In genomic region chr14:72948481-72949138, GRCh38 we compare ENCODE assay signal across 8 cellular contexts. TPM values are rescaled to one million over a fixed set of nuclear protein-coding genes. Genes with fewer than 3 reads are reported as not detected.
DNase-seq lines count a peak whose midpoint lies in the region; ATAC-seq lines count a peak whose summit lies in the region.

No MANE protein-coding gene starts in this region.

- H3K9me3 ChIP-seq in adipocyte (ENCODE audit: control insufficient read depth, low read length) (no peaks in the 10 kb centered on the region), right cardiac atrium (ENCODE audit: control insufficient read depth, low read length) (no peaks in the 10 kb centered on the region)

- no peak overlapping the region for H3K27ac Mint-ChIP-seq in T-cell

- H3K27me3 Mint-ChIP-seq in T-cell: no peaks in the 10 kb centered on the region

- H3K4me3 Mint-ChIP-seq in T-cell: no peak overlapping the region

- H3K27ac ChIP-seq in right cardiac atrium (ENCODE audit: low read length): no peak overlapping the region

- POLR2A ChIA-PET in T-cell (lab: Charles Lee): no interaction called here

- H3K9ac ChIP-seq in adipocyte (ENCODE audit: low read length): no peak overlapping the region

- no peaks in the 10 kb centered on the region for H3K9me3 Mint-ChIP-seq in T-cell

- H3K36me3 ChIP-seq in adipocyte (ENCODE audit: control insufficient read depth, insufficient read depth, low read length, severe bottlenecking): peaks cover 41% of the 10 kb centered on the region

- ATAC-seq in T-cell (replicated peaks in 1 of 4) (peak in 2 of 4 experiments; percentile 36 to 50), right cardiac atrium (no peak), sciatic nerve (peak; percentile 66), HG03039 (IDR thresholded peaks at IDR 0.05; ENCODE audit: unreplicated experiment) (no peak), HG03432 (IDR thresholded peaks at IDR 0.05; ENCODE audit: unreplicated experiment) (no peak)

- WGBS in right cardiac atrium: 41% methylated on average over 5 of the region's 5 CpGs

- H3K4me3 ChIP-seq in adipocyte (ENCODE audit: low read length) (no peak overlapping the region), right cardiac atrium (ENCODE audit: low read length) (no peak overlapping the region)

- H3K4me1 ChIP-seq in adipocyte (ENCODE audit: control insufficient read depth, insufficient read depth, low read length) (no peaks in the 10 kb centered on the region), right cardiac atrium (ENCODE audit: control insufficient read depth, insufficient read depth, low read length) (no peaks in the 10 kb centered on the region)

- DNase-seq in Caki2 (ENCODE audit: low read depth): peak; percentile 28
- peak; percentile 32 for DNase-seq in HuH-7.5 (ENCODE audit: low spot score)
- peak in 31 of 34 experiments; percentile 9 to 64 (median 51) for DNase-seq in T-cell
- peak; percentile 88 for DNase-seq in adipocyte (ENCODE audit: low read depth)
- DNase-seq in right cardiac atrium: peak; percentile 57 to 90 (median 78)
- DNase-seq in sciatic nerve (ENCODE audit: low spot score): peak; percentile 85

- CTCF ChIA-PET in T-cell (lab: Charles Lee): interaction anchor here (0.5 to 2.6 kb wide), 13 partner anchors 24 to 882 kb away, joined by 3 to 15 read pairs (median 3); no protein-coding TSS in a partner anchor

- intact Hi-C loops in right cardiac atrium (cut with DNase I): loop anchor here in 3 of 4 donors (2.0 to 5.0 kb wide), 2 partner anchors 431 to 434 kb away; no protein-coding TSS in a partner anchor
- intact Hi-C loops in sciatic nerve (cut with DNase I): no loop called here

- no peaks in the 10 kb centered on the region for H3K4me1 Mint-ChIP-seq in T-cell

- in situ Hi-C loops in Caki2 (cut with HindIII; ENCODE audit: low pct_unique_long_range_greater_than_20kb, low sequenced_read_pairs): no loop called here

- peaks cover 41% of the 10 kb centered on the region for H3K36me3 Mint-ChIP-seq in T-cell

- no peaks in the 10 kb centered on the region for H3K27me3 ChIP-seq in adipocyte (replicated peaks; ENCODE audit: control insufficient read depth, insufficient read depth, low read length)
- no peaks in the 10 kb centered on the region for H3K27me3 ChIP-seq in right cardiac atrium (ENCODE audit: control insufficient read depth, insufficient read depth)

RNA-seq across cellular contexts. Expression of gene DCAF4, which starts 22.3 kb away (rescaled TPM):
- 2.1 and 9.4 TPM in 2 replicates for total RNA-seq in Caki2 (2014; rRNA removed; shearing (Covaris generic); ENCODE audit: low replicate concordance)
- total RNA-seq in T-cell: 10 to 100 TPM; 21.3 to 36.4 (median 25.4) TPM
- 1 to 10 TPM; 6.7 to 7.4 (median 7.0) TPM for total RNA-seq in right cardiac atrium
- 2.9 TPM for polyA plus RNA-seq in right cardiac atrium
- total RNA-seq in sciatic nerve: 14.0 TPM

RNA-seq across cellular contexts. Expression of gene DPF3, which starts 54.7 kb away (rescaled TPM):
- not detected in 2 replicates for total RNA-seq in Caki2 (2014; rRNA removed; shearing (Covaris generic); ENCODE audit: low replicate concordance)
- total RNA-seq in T-cell: under 1 TPM; 0.33 to 0.86 (median 0.54) TPM
- total RNA-seq in right cardiac atrium: 10 to 100 TPM; 23.5 to 33.0 (median 26.4) TPM
- 16.5 TPM for polyA plus RNA-seq in right cardiac atrium
- total RNA-seq in sciatic nerve: 2.9 TPM

Comparison
In these comparisons a context has a peak if more than half of its experiments do, and no peak if none do; other contexts are left out.
1. DNase-seq: peak in every context shown above with its lines; median percentile 88 in adipocyte; 85 in sciatic nerve; 78 in right cardiac atrium; 51 in T-cell; 32 in HuH-7.5; 28 in Caki2.